30 cellular contexts compared by ENCODE assay signal in genomic region chr13:30984620-30985019, GRCh38. TPM values are rescaled to one million over a fixed set of nuclear protein-coding genes. Genes with fewer than 3 reads are reported as not detected.
DNase-seq lines count a peak whose midpoint lies in the region; ATAC-seq and TF ChIP-seq lines count a peak whose summit lies in the region.
"Had no signal": no experiment of that assay in that cellular context is flagged by ENCODE, and none has a peak within 500 bp of the region (broad histone marks: within the 10 kb centered on the region; RNA-seq: fewer than 3 reads in every experiment).

No MANE protein-coding gene starts in this region.

- no peak overlapping the region for H3K27ac ChIP-seq in suprapubic skin
- no peak overlapping the region for H3K27ac ChIP-seq in caudate nucleus (ENCODE audit: low read depth, low read length)
- H3K27ac ChIP-seq: BLaER1 treated with 17β-estradiol and CSF1 and Interleukin-3, amounts not matched to agents 10 nM and 100 nM; KMS-11; prostate gland had no signal

- H3K27me3 ChIP-seq in suprapubic skin, result no peaks in the 10 kb centered on the region
- H3K27me3 ChIP-seq: BLaER1 treated with 17β-estradiol and CSF1 and Interleukin-3, amounts not matched to agents 10 nM and 100 nM; MG63 had no signal

- no peak overlapping the region for H3K4me3 ChIP-seq in suprapubic skin
- H3K4me3 ChIP-seq: BLaER1 treated with 17β-estradiol and CSF1 and Interleukin-3, amounts not matched to agents 10 nM and 100 nM; GM23338; MG63; prostate gland had no signal

- 95% methylated on average over 4 of the region's 4 CpGs for WGBS in suprapubic skin

- no peaks in the 10 kb centered on the region for H3K36me3 ChIP-seq in suprapubic skin
- H3K36me3 ChIP-seq: BLaER1 treated with 17β-estradiol and CSF1 and Interleukin-3, amounts not matched to agents 10 nM and 100 nM; MG63; prostate gland had no signal

- no peaks in the 10 kb centered on the region for H3K4me1 ChIP-seq in suprapubic skin
- H3K4me1 ChIP-seq: BLaER1 treated with 17β-estradiol and CSF1 and Interleukin-3, amounts not matched to agents 10 nM and 100 nM; prostate gland had no signal

- TF ChIP-seq CTCF in suprapubic skin (IDR thresholded peaks at IDR 0.05), result no peak

- no peak for TF ChIP-seq POLR2A in suprapubic skin (IDR thresholded peaks at IDR 0.05)

- ATAC-seq in GM19025 (IDR thresholded peaks at IDR 0.05; ENCODE audit: low read depth, unreplicated experiment) (peak; percentile 69), HG02678 (IDR thresholded peaks at IDR 0.05; ENCODE audit: unreplicated experiment) (peak; percentile 58), HG03520 (IDR thresholded peaks at IDR 0.05; ENCODE audit: unreplicated experiment) (peak; percentile 61)
- ATAC-seq: activated CD8-positive, alpha-beta memory T cell treated with anti-CD3 and anti-CD28 coated beads, Interleukin-2, amount 10 ng/mL, durations not matched to agents 7 days and 5 days; GM23338; natural killer cell treated with Interleukin-12 subunit alpha and Interleukin-12 subunit beta and Interleukin-15 and Interleukin-18, amount 100 ng/mL, for 72 hours; sciatic nerve; SK-N-SH treated with all-trans-retinoic acid at 6 μM for 48 hours; stimulated activated naive CD8-positive, alpha-beta T cell treated with anti-CD3 and anti-CD28 coated beads, Interleukin-15, amount 100 ng/mL, for 72 hours; T-helper 17 cell had no signal

- no peak for TF ChIP-seq EP300 in suprapubic skin (IDR thresholded peaks at IDR 0.05)

- H3K9me3 ChIP-seq in suprapubic skin, result no peaks in the 10 kb centered on the region
- H3K9me3 ChIP-seq: MG63, prostate gland had no signal

- DNase-seq in mesenteric fat pad (ENCODE audit: low spot score) (no peak), suprapubic skin (ENCODE audit: low spot score in 2 of 2) (no peak), caudate nucleus (lab: John Stamatoyannopoulos, UW) (no peak), HUDEP-2 (lab: John Stamatoyannopoulos, UW; ENCODE audit: unreplicated experiment in 76 of 76) (no peak)
- DNase-seq: activated CD4-positive, alpha-beta T cell treated with anti-CD3 and anti-CD28 coated beads, Interleukin-2, amount 50 U/mL, for 4 hours; activated CD8-positive, alpha-beta memory T cell treated with anti-CD3 and anti-CD28 coated beads, Interleukin-2, amount 10 ng/mL, durations not matched to agents 7 days and 5 days; activated T-cell treated with anti-CD3 and anti-CD28 coated beads, Interleukin-2, amount 50 U/mL, for 48 hours; DMS153; erythroblast; glutamatergic neuron; HFFc6; mammary epithelial cell; MG63; NCI-H2029 treated with DMSO at 0.1 percent for 48 hours; NCI-H526 treated with DMSO at 0.1 percent for 48 hours; occipital lobe; Right ventricle myocardium superior; stimulated activated CD8-positive, alpha-beta memory T cell treated with anti-CD3 and anti-CD28 coated beads, Interleukin-4, amount 100 ng/mL, for 48 hours; stimulated activated naive CD8-positive, alpha-beta T cell treated with anti-CD3 and anti-CD28 coated beads, Interleukin-15, amount 100 ng/mL, for 72 hours; T-helper 17 cell had no signal

RNA-seq across cellular contexts. Expression of gene TEX26, which starts 52.2 kb away (rescaled TPM):
- total RNA-seq in mesenteric fat pad, result 0.45 TPM
- not detected for total RNA-seq in suprapubic skin
- total RNA-seq: activated CD8-positive, alpha-beta memory T cell treated with anti-CD3 and anti-CD28 coated beads, Interleukin-2, amount 10 ng/mL, durations not matched to agents 7 days and 5 days; GM23338; HFFc6; mammary epithelial cell; natural killer cell treated with Interleukin-12 subunit alpha and Interleukin-12 subunit beta and Interleukin-15 and Interleukin-18, amount 100 ng/mL, for 72 hours; prostate gland; Right ventricle myocardium superior; T-helper 17 cell had no signal
